Comparison of ENCODE assay signal across 12 cellular contexts in genomic region chr3:149603126-149604074, GRCh38. TPM values are rescaled to one million over a fixed set of nuclear protein-coding genes. Genes with fewer than 3 reads are reported as not detected.
DNase-seq lines count a peak whose midpoint lies in the region; ATAC-seq and TF ChIP-seq lines count a peak whose summit lies in the region.
"Had no signal": no experiment of that assay in that cellular context is flagged by ENCODE, and none has a peak within 500 bp of the region (broad histone marks: within the 10 kb centered on the region; RNA-seq: fewer than 3 reads in every experiment).

No MANE protein-coding gene starts in this region.

- WGBS in endodermal cell (ENCODE audit: insufficient coverage in 1 of 2, insufficient read length in 1 of 2), 2 experiments, result 86% methylated on average over 2 of the region's 3 CpGs; no CpG with 5 or more reads in 1 of the 2 experiments

- no peaks in the 10 kb centered on the region for H3K9me2 ChIP-seq in neural cell (ENCODE audit: insufficient read depth, low read length)

- no peak overlapping the region for H2AFZ ChIP-seq in neural cell (ENCODE audit: low read depth, low read length)

- peaks cover 3% of the 10 kb centered on the region for H3K36me3 ChIP-seq in endodermal cell (ENCODE audit: control insufficient read depth, insufficient read depth, low read length)
- no peaks in the 10 kb centered on the region for H3K36me3 ChIP-seq in neural cell (ENCODE audit: insufficient read depth, low read length)
- H3K36me3 ChIP-seq: heart right ventricle had no signal

- no peaks in the 10 kb centered on the region for H3K9me3 Mint-ChIP-seq in Calu3 (ENCODE audit: low read depth, unreplicated experiment)
- no peaks in the 10 kb centered on the region for H3K9me3 Mint-ChIP-seq in endodermal cell
- H3K9me3 Mint-ChIP-seq in activated T-helper 2 cell treated with anti-CD3 and anti-CD28 coated beads, Interferon-gamma antibody, Interleukin-2, Interleukin-4, amounts not matched to agents 10 μg/mL and 5 μg/mL and 100 μg/mL, durations not matched to agents 14 hours and 24 hours and 36 hours, result no peaks in the 10 kb centered on the region
- peaks cover 0 to 1% (median 0%) of the 10 kb centered on the region in 7 donors for H3K9me3 Mint-ChIP-seq in CD14-positive monocyte
- H3K9me3 Mint-ChIP-seq: T-cell had no signal

- H3K4me1 Mint-ChIP-seq in Calu3 (ENCODE audit: low read depth, unreplicated experiment), result peaks cover 78% of the 10 kb centered on the region
- H3K4me1 Mint-ChIP-seq in endodermal cell, result peaks cover 20% of the 10 kb centered on the region
- peaks cover 4% of the 10 kb centered on the region for H3K4me1 Mint-ChIP-seq in activated T-helper 2 cell treated with anti-CD3 and anti-CD28 coated beads, Interferon-gamma antibody, Interleukin-2, Interleukin-4, amounts not matched to agents 10 μg/mL and 5 μg/mL and 100 μg/mL, durations not matched to agents 14 hours and 24 hours and 36 hours (ENCODE audit: low read depth)
- H3K4me1 Mint-ChIP-seq in CD14-positive monocyte, result no peaks in the 10 kb centered on the region
- H3K4me1 Mint-ChIP-seq: T-cell had no signal

- H3K27me3 Mint-ChIP-seq in Calu3 (ENCODE audit: unreplicated experiment) (no peaks in the 10 kb centered on the region), endodermal cell (ENCODE audit: insufficient read depth) (no peaks in the 10 kb centered on the region), CD14-positive monocyte (ENCODE audit: low read depth in 3 of 3) (peaks cover 60 to 79% (median 71%) of the 10 kb centered on the region in 3 donors)
- H3K27me3 Mint-ChIP-seq in activated T-helper 2 cell treated with anti-CD3 and anti-CD28 coated beads, Interferon-gamma antibody, Interleukin-2, Interleukin-4, amounts not matched to agents 10 μg/mL and 5 μg/mL and 100 μg/mL, durations not matched to agents 14 hours and 24 hours and 36 hours (ENCODE audit: low read depth), result peaks cover 8% of the 10 kb centered on the region
- H3K27me3 Mint-ChIP-seq: T-cell had no signal

- H3K4me3 Mint-ChIP-seq in Calu3 (ENCODE audit: low read depth, unreplicated experiment) (peak overlapping the region; percentile 58), endodermal cell (no peak overlapping the region), CD14-positive monocyte (peak overlapping the region in 1 of 2 donors; percentile 59)
- H3K4me3 Mint-ChIP-seq in activated T-helper 2 cell treated with anti-CD3 and anti-CD28 coated beads, Interferon-gamma antibody, Interleukin-2, Interleukin-4, amounts not matched to agents 10 μg/mL and 5 μg/mL and 100 μg/mL, durations not matched to agents 14 hours and 24 hours and 36 hours (ENCODE audit: low read depth), result no peak overlapping the region
- H3K4me3 Mint-ChIP-seq: T-cell had no signal

- peaks cover 73% of the 10 kb centered on the region for H3K36me3 Mint-ChIP-seq in Calu3 (ENCODE audit: insufficient read depth, unreplicated experiment)
- H3K36me3 Mint-ChIP-seq in endodermal cell (ENCODE audit: low read depth), result peaks cover 3% of the 10 kb centered on the region
- no peaks in the 10 kb centered on the region for H3K36me3 Mint-ChIP-seq in activated T-helper 2 cell treated with anti-CD3 and anti-CD28 coated beads, Interferon-gamma antibody, Interleukin-2, Interleukin-4, amounts not matched to agents 10 μg/mL and 5 μg/mL and 100 μg/mL, durations not matched to agents 14 hours and 24 hours and 36 hours (ENCODE audit: low read depth)
- H3K36me3 Mint-ChIP-seq in CD14-positive monocyte, result no peaks in the 10 kb centered on the region
- H3K36me3 Mint-ChIP-seq: T-cell had no signal

- H3K4me1 ChIP-seq in endodermal cell (ENCODE audit: control insufficient read depth, insufficient read depth, low read length), result peaks cover 4% of the 10 kb centered on the region

- no TSS peak for BruUV-seq in Calu3 (replicated peaks; lab: Mats Ljungman, UMichigan)

- no peaks in the 10 kb centered on the region for H3K27me3 ChIP-seq in endodermal cell (ENCODE audit: control insufficient read depth, insufficient read depth, low read length, poor library complexity, severe bottlenecking)
- H3K27me3 ChIP-seq in neural cell (ENCODE audit: insufficient read depth, low read depth, low read length), result no peaks in the 10 kb centered on the region

- H3K9me3 ChIP-seq in endodermal cell (ENCODE audit: control insufficient read depth, low read length) (no peaks in the 10 kb centered on the region), neural cell (ENCODE audit: low read length) (no peaks in the 10 kb centered on the region)
- H3K9me3 ChIP-seq: heart right ventricle had no signal

- H3K4me2 ChIP-seq in neural cell (ENCODE audit: low read length), result no peak overlapping the region

- no peak for TF ChIP-seq EP300 in neural cell (conservative IDR thresholded peaks at IDR 0.05; ENCODE audit: poor library complexity, severe bottlenecking)

- H3K9ac ChIP-seq in endodermal cell (ENCODE audit: extremely low read depth, low read length, poor library complexity, severe bottlenecking) (no peak overlapping the region), neural cell (ENCODE audit: low read length) (no peak overlapping the region)

- H3K4me3 ChIP-seq in endodermal cell (ENCODE audit: low read length) (no peak overlapping the region), neural cell (ENCODE audit: low read length) (no peak overlapping the region)
- H3K4me3 ChIP-seq: heart right ventricle had no signal

- H3F3A ChIP-seq in neural cell (ENCODE audit: insufficient read depth, low read length, poor library complexity, severe bottlenecking), result no peaks in the 10 kb centered on the region

- peak overlapping the region; percentile 77 for H3K27ac ChIP-seq in endodermal cell (ENCODE audit: low read depth, low read length)
- H3K27ac ChIP-seq in neural cell (ENCODE audit: low read length), result peak overlapping the region; percentile 1

- peak overlapping the region; percentile 86 for H3K27ac Mint-ChIP-seq in Calu3 (ENCODE audit: unreplicated experiment)
- no peak overlapping the region for H3K27ac Mint-ChIP-seq in endodermal cell
- no peak overlapping the region for H3K27ac Mint-ChIP-seq in activated T-helper 2 cell treated with anti-CD3 and anti-CD28 coated beads, Interferon-gamma antibody, Interleukin-2, Interleukin-4, amounts not matched to agents 10 μg/mL and 5 μg/mL and 100 μg/mL, durations not matched to agents 14 hours and 24 hours and 36 hours
- no peak overlapping the region for H3K27ac Mint-ChIP-seq in CD14-positive monocyte
- H3K27ac Mint-ChIP-seq: T-cell had no signal

- TF ChIP-seq CTCF in Calu3 (IDR thresholded peaks at IDR 0.05; ENCODE audit: unreplicated experiment), result no peak
- TF ChIP-seq CTCF in endodermal cell (conservative IDR thresholded peaks at IDR 0.05), result no peak
- no peak for TF ChIP-seq CTCF in neural cell (IDR thresholded peaks at IDR 0.05; ENCODE audit: poor library complexity, severe bottlenecking)
- TF ChIP-seq CTCF in CD14-positive monocyte (IDR thresholded peaks at IDR 0.05), result no peak

- CTCF ChIA-PET in Calu3 (lab: Charles Lee), result interaction anchor here (0.5 to 4.4 kb wide), 24 partner anchors 11 to 1008 kb away, joined by 3 to 29 read pairs (median 4); partner anchors contain the start of genes COMMD2 and WWTR1

- no peaks in the 10 kb centered on the region for H4K20me1 ChIP-seq in neural cell (ENCODE audit: insufficient read depth)

- peak; percentile 78 for DNase-seq in Calu3
- DNase-seq in NCI-H226, result peak; percentile 61
- DNase-seq in endodermal cell, result no peak
- no peak for DNase-seq in activated T-helper 2 cell treated with anti-CD3 and anti-CD28 coated beads, Interferon-gamma antibody, Interleukin-2, Interleukin-4, amounts not matched to agents 10 μg/mL and 5 μg/mL and 100 μg/mL, durations not matched to agents 14 hours and 24 hours and 36 hours (ENCODE audit: low spot score)
- DNase-seq in CD14-positive monocyte (ENCODE audit: low spot score), result no peak
- DNase-seq: anterior cingulate cortex; heart right ventricle; stimulated activated CD4-positive, alpha-beta T cell treated with anti-CD3 and anti-CD28 coated beads, Interleukin-2, amount 100 ng/mL, for 48 hours; T-cell had no signal

- intact Hi-C loops in Calu3 (cut with micrococcal nuclease; ENCODE audit: unreplicated experiment), result loop anchor here (1.0 to 5.0 kb wide), 5 partner anchors 27 to 61 kb away; partner anchors contain the start of gene WWTR1
- intact Hi-C loops in activated T-helper 2 cell treated with anti-CD3 and anti-CD28 coated beads, Interferon-gamma antibody, Interleukin-2, Interleukin-4, amounts not matched to agents 10 μg/mL and 5 μg/mL and 100 μg/mL, durations not matched to agents 14 hours and 24 hours and 36 hours (cut with micrococcal nuclease), result no loop called here
- intact Hi-C loops in CD14-positive monocyte (cut with micrococcal nuclease), result no loop called here

- ATAC-seq in GM19455 (IDR thresholded peaks at IDR 0.05; ENCODE audit: unreplicated experiment), result no peak
- ATAC-seq in GM21737 (IDR thresholded peaks at IDR 0.05; ENCODE audit: unreplicated experiment), result no peak
- ATAC-seq: T-cell had no signal

- H3K79me2 ChIP-seq in neural cell (replicated peaks; ENCODE audit: insufficient read depth, low read length), result no peaks in the 10 kb centered on the region

- TF ChIP-seq RAD21 in neural cell (conservative IDR thresholded peaks at IDR 0.05), result no peak

TF ChIP-seq in neural cell, 6 proteins besides CTCF, POLR2A, EP300 and RAD21 (continues in another document):
- TF ChIP-seq POLR2AphosphoS5 (IDR thresholded peaks at IDR 0.05) (no peak), MXI1 (conservative IDR thresholded peaks at IDR 0.05; ENCODE audit: poor library complexity, severe bottlenecking) (no peak), EZH2 (IDR thresholded peaks at IDR 0.05; ENCODE audit: borderline replicate concordance, insufficient read depth, low read length, poor library complexity, severe bottlenecking) (no peak), SMC3 (conservative IDR thresholded peaks at IDR 0.05; ENCODE audit: poor library complexity) (no peak)

RNA-seq across cellular contexts. Expression of gene WWTR1, which starts 54.4 kb away (rescaled TPM):
- total RNA-seq in Calu3 (2022), result 202 and 269 TPM in 2 replicates
- total RNA-seq in endodermal cell, result 10 to 100 TPM; 17.3 to 18.5 TPM
- 40.9 TPM for polyA plus RNA-seq in endodermal cell (2013, experiment 1 of 2)
- 41.8 TPM for polyA plus RNA-seq in endodermal cell (2013, experiment 2 of 2)
- 0.60 and 0.97 TPM in 2 replicates for polyA plus RNA-seq in neural cell
- 0.49 and 1.2 TPM in 2 replicates for polyA minus RNA-seq in neural cell
- 2.6 TPM in 2 replicates for total RNA-seq in activated T-helper 2 cell treated with anti-CD3 and anti-CD28 coated beads, Interferon-gamma antibody, Interleukin-2, Interleukin-4, amounts not matched to agents 10 μg/mL and 5 μg/mL and 100 μg/mL, durations not matched to agents 14 hours and 24 hours and 36 hours
- polyA plus RNA-seq in CD14-positive monocyte, result not detected

Comparison
In these comparisons a context has a peak if more than half of its experiments do, and no peak if none do; other contexts are left out.
1. DNase-seq: peak in Calu3 (single experiment) and NCI-H226 (single experiment); none in endodermal cell (single experiment), activated T-helper 2 cell treated with anti-CD3 and anti-CD28 coated beads, Interferon-gamma antibody, Interleukin-2, Interleukin-4, amounts not matched to agents 10 μg/mL and 5 μg/mL and 100 μg/mL, durations not matched to agents 14 hours and 24 hours and 36 hours (single experiment) and CD14-positive monocyte (single experiment).
2. RNA of gene WWTR1, which starts 54.4 kb away (total RNA-seq): 202 to 269 TPM in Calu3; 17.3 to 18.5 TPM in endodermal cell and 2.6 TPM in activated T-helper 2 cell treated with anti-CD3 and anti-CD28 coated beads, Interferon-gamma antibody, Interleukin-2, Interleukin-4, amounts not matched to agents 10 μg/mL and 5 μg/mL and 100 μg/mL, durations not matched to agents 14 hours and 24 hours and 36 hours; every median in the first group is over 10 times any median in the second.